ENCODE assay signal across 1 cellular context in genomic region chr17:41648411-41649195, GRCh38.
TF ChIP-seq lines count a peak whose summit lies in the region.

No MANE protein-coding gene starts in this region.

TF ChIP-seq in H1, 55 proteins besides CTCF, POLR2A, EP300 and RAD21:
- TF ChIP-seq TAF7 (optimal IDR thresholded peaks at IDR 0.05; ENCODE audit: borderline replicate concordance, low read depth, low read length) (no peak), SRF (IDR thresholded peaks at IDR 0.05; ENCODE audit: low read depth, low read length) (no peak), SUZ12 (IDR thresholded peaks at IDR 0.05; ENCODE audit: low read length) (no peak; the same call in 1 of the 2 replicates), RFX5 (IDR thresholded peaks at IDR 0.05; ENCODE audit: borderline replicate concordance, low read depth, low read length) (no peak), RNF2 (IDR thresholded peaks at IDR 0.05; ENCODE audit: borderline replicate concordance, low read depth, low read length, missing control alignments, poor library complexity, severe bottlenecking) (no peak), TEAD4 (IDR thresholded peaks at IDR 0.05; ENCODE audit: low read depth, low read length) (no peak), KDM5A (IDR thresholded peaks at IDR 0.05; ENCODE audit: low read length) (no peak), KDM4A (IDR thresholded peaks at IDR 0.05; ENCODE audit: low read depth, low read length, severe bottlenecking) (peak; percentile 51), EZH2 (IDR thresholded peaks at IDR 0.05; ENCODE audit: low read depth, low read length, severe bottlenecking) (no peak), TBP (IDR thresholded peaks at IDR 0.05; ENCODE audit: low read depth, low read length) (peak; percentile 24; the same call in 1 of the 2 replicates), YY1 (IDR thresholded peaks at IDR 0.05; ENCODE audit: low read depth, low read length) (0 out of 2 replicates have a peak, but pooled peaks have one; percentile 20), BACH1 (IDR thresholded peaks at IDR 0.05; ENCODE audit: low read length) (peak; percentile 88), RXRA (IDR thresholded peaks at IDR 0.05; ENCODE audit: insufficient read depth, low read depth, low read length) (no peak), PHF8 (conservative IDR thresholded peaks at IDR 0.05; ENCODE audit: low read depth, low read length) (no peak), HDAC2 (IDR thresholded peaks at IDR 0.05; ENCODE audit: borderline replicate concordance in 1 of 2, low read depth in 2 of 2, low read length in 2 of 2) (no peak; a peak in 1 of 4 replicates), ASH2L (IDR thresholded peaks at IDR 0.05; ENCODE audit: low read length) (no peak)
- TF ChIP-seq, protein P1, sequence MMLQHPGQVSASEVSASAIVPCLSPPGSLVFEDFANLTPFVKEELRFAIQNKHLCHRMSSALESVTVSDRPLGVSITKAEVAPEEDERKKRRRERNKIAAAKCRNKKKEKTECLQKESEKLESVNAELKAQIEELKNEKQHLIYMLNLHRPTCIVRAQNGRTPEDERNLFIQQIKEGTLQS (IDR thresholded peaks at IDR 0.05; ENCODE audit: insufficient read depth, low read depth, low read length): no peak
